Comparison of ENCODE assay signal across 8 cellular contexts in genomic region chr13:40665061-40665753, GRCh38. TPM values are rescaled to one million over a fixed set of nuclear protein-coding genes. Genes with fewer than 3 reads are reported as not detected.
DNase-seq lines count a peak whose midpoint lies in the region; ATAC-seq lines count a peak whose summit lies in the region.

No MANE protein-coding gene starts in this region.

- peak overlapping the region; percentile 43 for H3K27ac ChIP-seq in mesenchymal stem cell (ENCODE audit: low read length, poor library complexity, severe bottlenecking)

- H4K8ac ChIP-seq in mesenchymal stem cell (ENCODE audit: low read length): peak overlapping the region; percentile 72

- H3K4me3 ChIP-seq in mesenchymal stem cell (ENCODE audit: insufficient read depth in 1 of 2, low read depth in 1 of 2, low read length in 2 of 2): peak overlapping the region; percentile 87 to 93

- H3K23ac ChIP-seq in mesenchymal stem cell (ENCODE audit: low read length in 2 of 2): peak overlapping the region in 1 of 2 experiments; percentile 100

- DNase-seq in DMS79 treated with DMSO at 0.1 percent for 48 hours (lab: John Stamatoyannopoulos, UW) (peak; percentile 18), DMS79 (lab: John Stamatoyannopoulos, UW) (no peak), mesenchymal stem cell (peak; percentile 35), NCI-H1436 treated with DMSO at 0.1 percent for 48 hours (lab: John Stamatoyannopoulos, UW) (no peak)
- DNase-seq in activated CD4-positive, CD25-positive, alpha-beta regulatory T cell treated with anti-CD3 and anti-CD28 coated beads, Interleukin-2, amount 50 U/mL, for 72 hours: peak; percentile 64
- peak; percentile 13 for DNase-seq in effector CD4-positive, alpha-beta T cell
- peak; percentile 56 for DNase-seq in stimulated activated naive CD8-positive, alpha-beta T cell treated with anti-CD3 and anti-CD28 coated beads, Interleukin-15, Interleukin-2, amounts not matched to agents 100 U/mL and 50 U/mL, for 24 hours

- H3K18ac ChIP-seq in mesenchymal stem cell (ENCODE audit: low read depth in 1 of 2, low read length in 2 of 2): peak overlapping the region; percentile 54 to 73

- H3K4me2 ChIP-seq in mesenchymal stem cell (ENCODE audit: low read length, poor library complexity, severe bottlenecking): peak overlapping the region; percentile 93

- H3K14ac ChIP-seq in mesenchymal stem cell (ENCODE audit: low read length in 2 of 2): peak overlapping the region in 1 of 2 experiments; percentile 96

- no peaks in the 10 kb centered on the region for H3K9me3 ChIP-seq in mesenchymal stem cell (ENCODE audit: control insufficient read depth, low read length)

- peak; percentile 4 for ATAC-seq in HG03280 (IDR thresholded peaks at IDR 0.05; ENCODE audit: unreplicated experiment)
- ATAC-seq in stimulated activated naive CD8-positive, alpha-beta T cell treated with anti-CD3 and anti-CD28 coated beads, Interleukin-15, Interleukin-2, amounts not matched to agents 100 U/mL and 50 U/mL, for 24 hours: peak; percentile 3

- no peaks in the 10 kb centered on the region for H3K36me3 ChIP-seq in mesenchymal stem cell (ENCODE audit: control insufficient read depth in 1 of 2, insufficient read depth in 2 of 2, low read depth in 1 of 2, low read length in 2 of 2)

- H3K79me1 ChIP-seq in mesenchymal stem cell (replicated peaks; ENCODE audit: low read length, poor library complexity, severe bottlenecking): peaks cover 9% of the 10 kb centered on the region

- H2AK5ac ChIP-seq in mesenchymal stem cell (ENCODE audit: low read length, severe bottlenecking): no peak overlapping the region

- peak overlapping the region; percentile 14 for H2BK5ac ChIP-seq in mesenchymal stem cell (ENCODE audit: low read depth, low read length, poor library complexity, severe bottlenecking)

- peak overlapping the region; percentile 98 for H2AFZ ChIP-seq in mesenchymal stem cell (ENCODE audit: low read depth, low read length)

- peak overlapping the region in 1 of 2 experiments; percentile 86 for H2BK12ac ChIP-seq in mesenchymal stem cell (ENCODE audit: low read length in 2 of 2)

- peaks cover 11% of the 10 kb centered on the region for H3K4me1 ChIP-seq in mesenchymal stem cell (ENCODE audit: control insufficient read depth, insufficient read depth, low read depth, low read length)

- H3K4ac ChIP-seq in mesenchymal stem cell (ENCODE audit: low read depth in 1 of 2, low read length in 2 of 2): peak overlapping the region in 1 of 2 experiments; percentile 69

- H2BK15ac ChIP-seq in mesenchymal stem cell (ENCODE audit: low read depth, poor library complexity, severe bottlenecking): peak overlapping the region; percentile 80

- peak overlapping the region; percentile 49 for H2BK120ac ChIP-seq in mesenchymal stem cell (ENCODE audit: low read depth, low read length)

- under 1% methylated on average over 80 of the region's 83 CpGs for WGBS in mesenchymal stem cell

- H4K91ac ChIP-seq in mesenchymal stem cell (ENCODE audit: low read length): peak overlapping the region; percentile 75

- peak overlapping the region; percentile 90 for H3K9ac ChIP-seq in mesenchymal stem cell (ENCODE audit: low read length)

- no peaks in the 10 kb centered on the region for H3K27me3 ChIP-seq in mesenchymal stem cell (ENCODE audit: control insufficient read depth in 1 of 2, insufficient read depth in 1 of 2, low read length in 2 of 2)

RNA-seq across cellular contexts. Expression of gene FOXO1, which starts 1.2 kb away (rescaled TPM):
- 1.2 TPM for polyA plus RNA-seq in mesenchymal stem cell (2013, experiment 1 of 2)
- 1.1 TPM for polyA plus RNA-seq in mesenchymal stem cell (2013, experiment 2 of 2)

Comparison
In these comparisons a context has a peak if more than half of its experiments do, and no peak if none do; other contexts are left out.
1. DNase-seq: peak in DMS79 treated with DMSO at 0.1 percent for 48 hours (single experiment), activated CD4-positive, CD25-positive, alpha-beta regulatory T cell treated with anti-CD3 and anti-CD28 coated beads, Interleukin-2, amount 50 U/mL, for 72 hours (single experiment), effector CD4-positive, alpha-beta T cell (single experiment), mesenchymal stem cell (single experiment) and stimulated activated naive CD8-positive, alpha-beta T cell treated with anti-CD3 and anti-CD28 coated beads, Interleukin-15, Interleukin-2, amounts not matched to agents 100 U/mL and 50 U/mL, for 24 hours (single experiment); none in DMS79 (single experiment) and NCI-H1436 treated with DMSO at 0.1 percent for 48 hours (single experiment).